12 cellular contexts compared by ENCODE assay signal in genomic region chr2:16653083-16653375, GRCh38. TPM values are rescaled to one million over a fixed set of nuclear protein-coding genes. Genes with fewer than 3 reads are reported as not detected.
DNase-seq lines count a peak whose midpoint lies in the region; ATAC-seq, FAIRE-seq and TF ChIP-seq lines count a peak whose summit lies in the region.
"Had no signal": no experiment of that assay in that cellular context is flagged by ENCODE, and none has a peak within 500 bp of the region (broad histone marks: within the 10 kb centered on the region; RNA-seq: fewer than 3 reads in every experiment).

No MANE protein-coding gene starts in this region.

- H2BK15ac ChIP-seq in neuronal stem cell (ENCODE audit: low read length), result no peak overlapping the region

- H2BK120ac ChIP-seq in neuronal stem cell (ENCODE audit: low read depth, low read length), result no peak overlapping the region

- H3K79me2 ChIP-seq in GM12878 (ENCODE audit: control insufficient read depth, insufficient read depth, low read length), result no peaks in the 10 kb centered on the region

- SMC1A ChIA-PET in GM12878 (lab: Charles Lee; ENCODE audit: uncharacterized antibody, unreplicated experiment), result interaction anchor here (1.0 to 17.8 kb wide), 14 partner anchors 8 to 103 kb away, joined by 3 to 302 read pairs (median 16); partner anchors contain the start of gene CYRIA

- H3K4me1 ChIP-seq in GM12878 (ENCODE audit: control insufficient read depth, insufficient read depth, low read length), result peaks cover 58% of the 10 kb centered on the region
- H3K4me1 ChIP-seq in heart left ventricle, result peaks cover 0 to 88% (median 48%) of the 10 kb centered on the region in 12 donors
- H3K4me1 ChIP-seq in neuronal stem cell (ENCODE audit: control insufficient read depth in 2 of 2, insufficient read depth in 1 of 2, low read depth in 1 of 2, low read length in 2 of 2), result peaks cover 17 to 41% of the 10 kb centered on the region in 2 donors
- H3K4me1 ChIP-seq in aorta (ENCODE audit: control insufficient read depth in 1 of 2, insufficient read depth in 2 of 2, low read length in 2 of 2), result peaks cover 4 to 6% of the 10 kb centered on the region in 2 donors

- H3K36me3 ChIP-seq in GM12878 (ENCODE audit: control insufficient read depth in 2 of 2, insufficient read depth in 2 of 2, low read length in 1 of 2), result no peaks in the 10 kb centered on the region
- no peaks in the 10 kb centered on the region for H3K36me3 ChIP-seq in heart left ventricle
- no peaks in the 10 kb centered on the region for H3K36me3 ChIP-seq in neuronal stem cell (replicated peaks in 1 of 2; ENCODE audit: control insufficient read depth in 2 of 2, insufficient read depth in 2 of 2, low read length in 2 of 2)
- no peaks in the 10 kb centered on the region for H3K36me3 ChIP-seq in aorta (ENCODE audit: control insufficient read depth in 1 of 2, insufficient read depth in 2 of 2, low read length in 1 of 2)

- no peak overlapping the region for H4K91ac ChIP-seq in neuronal stem cell (ENCODE audit: low read depth, low read length, poor library complexity)

- no peak overlapping the region for H3K23ac ChIP-seq in neuronal stem cell (ENCODE audit: low read depth, low read length, poor library complexity)

- no peak for TF ChIP-seq EP300 in GM12878 (IDR thresholded peaks at IDR 0.05; ENCODE audit: borderline replicate concordance in 1 of 2, control insufficient read depth in 1 of 2, low read depth in 2 of 2, low read length in 2 of 2)

- no peak overlapping the region for H3K27ac ChIP-seq in GM12878 (ENCODE audit: control insufficient read depth, insufficient read depth)
- peak overlapping the region; percentile 25 to 85 (median 56) for H3K27ac ChIP-seq in heart left ventricle
- no peak overlapping the region for H3K27ac ChIP-seq in neuronal stem cell (replicated peaks; ENCODE audit: low read length)
- H3K27ac ChIP-seq in aorta (ENCODE audit: low read depth in 1 of 2, low read length in 2 of 2), result no peak overlapping the region

- H3K9ac ChIP-seq in GM12878 (ENCODE audit: control insufficient read depth, insufficient read depth, low read length) (no peak overlapping the region), neuronal stem cell (ENCODE audit: low read depth, low read length, poor library complexity) (no peak overlapping the region)

- H3K9me3 ChIP-seq in GM12878 (replicated peaks; ENCODE audit: control insufficient read depth, insufficient read depth, low read length) (no peaks in the 10 kb centered on the region; the same call in 2 of the 3 replicates), heart left ventricle (no peaks in the 10 kb centered on the region), neuronal stem cell (replicated peaks in 1 of 2; ENCODE audit: control insufficient read depth in 2 of 2, insufficient read depth in 1 of 2, low read depth in 1 of 2, low read length in 2 of 2) (no peaks in the 10 kb centered on the region), aorta (ENCODE audit: control insufficient read depth, low read length) (no peaks in the 10 kb centered on the region)

- H3K4me3 ChIP-seq in GM12878 (no peak overlapping the region), heart left ventricle (no peak overlapping the region), neuronal stem cell (ENCODE audit: low read length in 2 of 2) (no peak overlapping the region), aorta (ENCODE audit: low read length in 2 of 2) (no peak overlapping the region)

- no peak overlapping the region for H3K18ac ChIP-seq in neuronal stem cell (ENCODE audit: low read length)

- FAIRE-seq in GM12878 (lab: Jason Lieb, UNC), result no peak

- no peaks in the 10 kb centered on the region for H3K79me1 ChIP-seq in neuronal stem cell (ENCODE audit: low read depth, low read length)

- CTCF ChIA-PET in GM12878 (lab: Yijun Ruan, JAX), result interaction anchor here (1.1 to 5.6 kb wide), 10 partner anchors 12 to 104 kb away, joined by 3 to 82 read pairs (median 8); partner anchors contain the start of gene CYRIA

- in situ Hi-C loops in GM12878 (cut with MboI), result no loop called here

- 67% methylated on average over 2 of the region's 2 CpGs for whole genome bisulfite sequencing in GM12878 (ENCODE audit: insufficient coverage, insufficient replicate concordance, low lambda C conversion rate, missing lambda C conversion rate)
- WGBS in heart left ventricle, 4 donors, result 51 to 84% (median 74%) methylated on average over 2 of the region's 2 CpGs
- no CpG with 5 or more reads among the region's 2 CpGs for WGBS in neuronal stem cell (ENCODE audit: extremely low coverage in 2 of 2, insufficient read length in 2 of 2, insufficient replicate concordance in 1 of 2), 2 donors
- 81 to 87% methylated on average over 2 of the region's 2 CpGs for WGBS in aorta, 2 donors

- TF ChIP-seq RAD21 in GM12878 (IDR thresholded peaks at IDR 0.05; ENCODE audit: insufficient read depth, low read depth, low read length), result no peak

- POLR2A ChIA-PET in GM12878 (lab: Charles Lee), result interaction anchor here (1.1 to 9.1 kb wide), 6 partner anchors 11 to 65 kb away, joined by 3 to 187 read pairs (median 10); partner anchors contain the start of gene CYRIA

- no peak overlapping the region for H2AK5ac ChIP-seq in neuronal stem cell (ENCODE audit: low read depth, low read length)

- TF ChIP-seq CTCF in GM12878 (IDR thresholded peaks at IDR 0.05 in 2 of 3, conservative IDR thresholded peaks at IDR 0.05 in 1 of 3; ENCODE audit: control insufficient read depth in 2 of 3, extremely low read depth in 1 of 3, insufficient read depth in 1 of 3, low read depth in 3 of 3, low read length in 3 of 3) (no peak), heart left ventricle (IDR thresholded peaks at IDR 0.05) (no peak)

- H3K14ac ChIP-seq in neuronal stem cell (ENCODE audit: low read length), result no peak overlapping the region

- H2AFZ ChIP-seq in GM12878 (ENCODE audit: control insufficient read depth, low read depth, low read length) (no peak overlapping the region), neuronal stem cell (ENCODE audit: low read length) (peak overlapping the region; percentile 41)

- RAD21 ChIA-PET in GM12878 (lab: Charles Lee; ENCODE audit: unreplicated experiment), result interaction anchor here (1.3 to 13.0 kb wide), 6 partner anchors 11 to 99 kb away, joined by 3 to 202 read pairs (median 82); partner anchors contain the start of gene CYRIA

- H4K20me1 ChIP-seq in GM12878 (ENCODE audit: control insufficient read depth, insufficient read depth), result no peaks in the 10 kb centered on the region

- H3K27me3 ChIP-seq in GM12878 (replicated peaks in 1 of 2; ENCODE audit: control insufficient read depth in 2 of 2, insufficient read depth in 2 of 2, low read length in 1 of 2) (no peaks in the 10 kb centered on the region; a peak in 1 of 4 replicates), heart left ventricle (no peaks in the 10 kb centered on the region), neuronal stem cell (ENCODE audit: control insufficient read depth in 3 of 3, insufficient read depth in 3 of 3, low read depth in 1 of 3, low read length in 3 of 3) (peaks cover 0 to 3% (median 0%) of the 10 kb centered on the region in 3 experiments), aorta (ENCODE audit: control insufficient read depth in 1 of 2, insufficient read depth in 2 of 2, low read length in 1 of 2) (no peaks in the 10 kb centered on the region)

- H3K4me2 ChIP-seq in GM12878 (ENCODE audit: control insufficient read depth, insufficient read depth) (no peak overlapping the region), neuronal stem cell (ENCODE audit: insufficient read depth, low read length, poor library complexity, severe bottlenecking) (no peak overlapping the region)

- no peak overlapping the region for H2BK5ac ChIP-seq in neuronal stem cell (ENCODE audit: low read length)

- no TSS peak for BruUV-seq in GM12878 (replicated peaks; lab: Mats Ljungman, UMichigan)

- H3K4ac ChIP-seq in neuronal stem cell (ENCODE audit: low read length), result no peak overlapping the region

- DNase-seq in GM12878 (ENCODE audit: low read depth, low spot score), result no peak
- DNase-seq in heart left ventricle, result peak in 2 of 5 donors; percentile 54 to 73
- DNase-seq in neuronal stem cell (ENCODE audit: low spot score), result no peak
- DNase-seq in aorta, result peak in 1 of 2 donors; percentile 58
- DNase-seq in NCI-H2196 treated with DMSO at 0.1 percent for 48 hours (lab: John Stamatoyannopoulos, UW; ENCODE audit: unreplicated experiment), result no peak
- DNase-seq: activated T-cell treated with anti-CD3 and anti-CD28 coated beads, Interleukin-2, amount 50 U/mL, for 4 hours; DMS79; effector memory CD8-positive, alpha-beta T cell; NK-92 treated with Interleukin-12 subunit alpha and Interleukin-12 subunit beta, amount 100 ng/mL, for 24 hours; T-helper 9 cell had no signal

- intact Hi-C loops in GM12878 (cut with micrococcal nuclease; ENCODE audit: unreplicated experiment), result loop anchor here (10.0 kb wide), 2 partner anchors 1102 to 1162 kb away; partner anchors contain the start of genes GEN1, MSGN1 and SMC6
- intact Hi-C loops in heart left ventricle (cut with DNase I), result no loop called here
- intact Hi-C loops in aorta (cut with DNase I), result no loop called here

- no peak overlapping the region for H2BK12ac ChIP-seq in neuronal stem cell (ENCODE audit: low read length)

- no peak for TF ChIP-seq POLR2A in GM12878 (IDR thresholded peaks at IDR 0.05; ENCODE audit: low read depth, low read length)
- no peak for TF ChIP-seq POLR2A in heart left ventricle (IDR thresholded peaks at IDR 0.05)

- ATAC-seq in GM12878, result no peak
- ATAC-seq in heart left ventricle, result peak; percentile 27 to 53 (median 44)
- ATAC-seq in aorta (ENCODE audit: low FRiP score), result peak; percentile 66
- ATAC-seq in HG02798 (IDR thresholded peaks at IDR 0.05; ENCODE audit: poor library complexity, unreplicated experiment), result no peak
- no peak for ATAC-seq in HG03045 (IDR thresholded peaks at IDR 0.05; ENCODE audit: unreplicated experiment)
- ATAC-seq: activated T-cell treated with anti-CD3 and anti-CD28 coated beads, Interleukin-2, amount 50 U/mL, for 4 hours; effector memory CD8-positive, alpha-beta T cell had no signal

- H4K8ac ChIP-seq in neuronal stem cell (ENCODE audit: low read depth, low read length), result no peak overlapping the region

RNA-seq across cellular contexts. Expression of gene CYRIA, which starts 12.6 kb away (rescaled TPM):
- 51.1 and 55.0 TPM in 2 replicates for total RNA-seq in GM12878 (2013; cell fraction: nucleolus; rRNA removed)
- total RNA-seq in GM12878 (2014; rRNA removed) (3.0 and 4.2 TPM in 2 replicates), GM12878 (2014; rRNA removed; fragmentation: Illumina TruSeq; extraction: Trizol) (5.8 and 6.9 TPM in 2 replicates), GM12878 (2021) (9.2 and 11.2 TPM in 2 replicates), heart left ventricle (10 to 100 TPM in 2 of 9 donors, 1 to 10 TPM in 6, under 1 TPM in 1; 0.86 to 19.9 (median 3.0) TPM), aorta (10 to 100 TPM; 12.8 to 24.9 TPM)
- 0.73 TPM for polyA plus RNA-seq in GM12878 (2011; ENCODE audit: low read depth)
- polyA plus RNA-seq in GM12878 (2011; rRNA removed) (11.9 and 13.0 TPM in 2 replicates), GM12878 (2014; fragmentation: Illumina TruSeq; extraction: Trizol) (9.4 and 11.7 TPM in 2 replicates), GM12878 (2014; fragmentation: Nextera tagmentation; extraction: Ambion mirVana) (1 to 10 TPM; 5.4 to 7.8 TPM), GM12878 (2014; rRNA removed) (4.8 and 6.0 TPM in 2 replicates), GM12878 (2016; fragmentation: Nextera tagmentation; extraction: Ambion mirVana) (10 to 100 TPM in 1 of 2 experiments, 1 to 10 TPM in 1; 9.6 to 13.1 TPM), heart left ventricle (1 to 10 TPM in 1 of 2 donors, under 1 TPM in 1; 0.95 to 1.6 TPM), aorta (1 to 10 TPM; 1.9 to 3.0 TPM)
- polyA plus RNA-seq in GM12878 (2011; cell fraction: cytosol; rRNA removed), result 5.5 and 6.6 TPM in 2 replicates
- 12.6 and 15.4 TPM in 2 replicates for polyA plus RNA-seq in GM12878 (2011; cell fraction: nucleus; rRNA removed)
- polyA plus RNA-seq in GM12878 (2012), result 0.93 and 1.2 TPM in 2 replicates
- polyA minus RNA-seq in GM12878 (2011; rRNA and poly(A)+ RNA removed), result 8.2 and 12.9 TPM in 2 replicates
- polyA minus RNA-seq in GM12878 (2011; cell fraction: cytosol; rRNA and poly(A)+ RNA removed), result 2.3 and 4.1 TPM in 2 replicates
- 10.4 and 11.1 TPM in 2 replicates for polyA minus RNA-seq in GM12878 (2011; cell fraction: nucleus; rRNA and poly(A)+ RNA removed)
- 2.1 TPM for polyA plus RNA-seq in neuronal stem cell (2013, experiment 1 of 2)
- 2.2 TPM for polyA plus RNA-seq in neuronal stem cell (2013, experiment 2 of 2)

Comparison
In these comparisons a context has a peak if more than half of its experiments do, and no peak if none do; other contexts are left out.
1. ATAC-seq: peak in heart left ventricle (4 of 4) and aorta (single experiment); none in GM12878 (single experiment), HG02798 (single experiment) and HG03045 (single experiment).
2. H3K27ac ChIP-seq: peak in heart left ventricle (12 of 12); none in GM12878 (single experiment), neuronal stem cell (single experiment) and aorta (0 of 2).